ENCODE assay signal across 20 cellular contexts in the genomic region with DNA sequence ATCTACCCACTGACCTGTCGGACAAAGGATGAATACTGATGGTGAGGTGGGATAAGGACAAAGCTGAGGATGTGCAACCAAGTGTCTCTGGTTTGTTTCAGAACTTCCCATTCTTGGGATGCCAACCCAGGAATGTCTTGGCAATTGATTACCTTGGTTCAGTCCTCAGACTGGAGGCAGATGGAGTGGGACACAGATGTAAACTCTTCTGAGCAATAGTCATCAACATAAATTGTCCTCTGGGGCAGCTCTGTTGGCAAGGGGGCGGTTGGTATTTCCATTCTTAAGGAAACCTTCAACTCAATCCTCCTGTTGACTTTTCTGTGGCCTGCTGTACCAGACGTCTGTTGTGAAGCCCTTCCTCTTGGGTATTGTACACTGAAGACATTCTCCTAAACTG. TPM values are rescaled to one million over a fixed set of nuclear protein-coding genes. Genes with fewer than 3 reads are reported as not detected.
DNase-seq lines count a peak whose midpoint lies in the region; ATAC-seq, FAIRE-seq and TF ChIP-seq lines count a peak whose summit lies in the region.
"Had no signal": no experiment of that assay in that cellular context is flagged by ENCODE, and none has a peak within 500 bp of the region (broad histone marks: within the 10 kb centered on the region; RNA-seq: fewer than 3 reads in every experiment).

No MANE protein-coding gene starts in this region.

- H3K4me1 ChIP-seq in A549 (peaks cover 94% of the 10 kb centered on the region), H9 (ENCODE audit: insufficient read depth, low read length) (peaks cover 2% of the 10 kb centered on the region; the same call in 1 of the 2 replicates), GM12878 (ENCODE audit: control insufficient read depth, insufficient read depth, low read length) (peaks cover 17% of the 10 kb centered on the region), osteoblast (ENCODE audit: insufficient read depth, low read length) (peaks cover 15% of the 10 kb centered on the region), MM.1S (ENCODE audit: low read length) (no peaks in the 10 kb centered on the region)
- H3K4me1 ChIP-seq: BE2C had no signal

- DNase-seq in A549 (ENCODE audit: low read depth in 1 of 2, low spot score in 1 of 2) (no peak), H9 (peak; percentile 2), GM12878 (ENCODE audit: low read depth, low spot score) (no peak), osteoblast (ENCODE audit: insufficient read length, low spot score, missing footprints) (peak; percentile 11), SIG-M5 (lab: John Stamatoyannopoulos, UW) (no peak), Kasumi-1 (lab: John Stamatoyannopoulos, UW) (no peak), MM.1S (no peak)
- DNase-seq: 8988T; BE2C; C1 segment of cervical spinal cord; CD4-positive, CD25-positive, alpha-beta regulatory T cell; CD8-positive, alpha-beta memory T cell; COR-L47; DMS 273 treated with DMSO at 0.1 percent for 48 hours; DMS53; DND-41; EL; GOT3; H7 had no signal

- H3K27ac ChIP-seq in A549 (peak overlapping the region in 1 of 2 experiments; percentile 88; a peak in 1 of 6 replicates), H9 (ENCODE audit: insufficient read length, low read depth, low read length) (no peak overlapping the region), GM12878 (ENCODE audit: control insufficient read depth, insufficient read depth) (peak overlapping the region; percentile 20; the same call in 1 of the 2 replicates), osteoblast (ENCODE audit: low read depth, low read length) (no peak overlapping the region), MM.1S (ENCODE audit: low read length) (no peak overlapping the region)

- no peak overlapping the region for H2BK15ac ChIP-seq in H9 (ENCODE audit: low read depth, low read length)

- H3K18ac ChIP-seq in H9 (ENCODE audit: insufficient read length, low read depth, low read length): no peak overlapping the region

- 0 out of 2 replicates have a peak, but pooled peaks cover 2% of the 10 kb centered on the region for H3K79me2 ChIP-seq in H9 (ENCODE audit: insufficient read depth, low read length)
- H3K79me2 ChIP-seq in GM12878 (ENCODE audit: control insufficient read depth, insufficient read depth, low read length): peaks cover 7% of the 10 kb centered on the region
- H3K79me2 ChIP-seq in osteoblast (ENCODE audit: insufficient read depth, low read length): peaks cover 16% of the 10 kb centered on the region
- H3K79me2 ChIP-seq in MM.1S (ENCODE audit: low read length): no peaks in the 10 kb centered on the region

- no peak overlapping the region for H3K4ac ChIP-seq in H9 (ENCODE audit: low read depth, low read length)

- H3K36me3 ChIP-seq in GM12878 (ENCODE audit: control insufficient read depth in 2 of 2, insufficient read depth in 2 of 2, low read length in 1 of 2): no peaks in the 10 kb centered on the region
- no peaks in the 10 kb centered on the region for H3K36me3 ChIP-seq in osteoblast (ENCODE audit: insufficient read depth, low read length)
- H3K36me3 ChIP-seq in MM.1S (replicated peaks; ENCODE audit: insufficient read depth, low read length): no peaks in the 10 kb centered on the region
- H3K36me3 ChIP-seq: BE2C had no signal

- ATAC-seq in A549 (no peak), GM12878 (no peak), GM21786 (IDR thresholded peaks at IDR 0.05; ENCODE audit: unreplicated experiment) (no peak)

- H4K20me1 ChIP-seq in H9 (ENCODE audit: control insufficient read depth, insufficient read depth, insufficient read length): no peaks in the 10 kb centered on the region
- no peaks in the 10 kb centered on the region for H4K20me1 ChIP-seq in GM12878 (ENCODE audit: control insufficient read depth, insufficient read depth)
- H4K20me1 ChIP-seq in osteoblast (ENCODE audit: insufficient read depth, low read length): peaks cover 12% of the 10 kb centered on the region
- no peaks in the 10 kb centered on the region for H4K20me1 ChIP-seq in MM.1S (ENCODE audit: insufficient read depth, low read length)

- 87% methylated on average over 3 of the region's 3 CpGs for WGBS in A549 (ENCODE audit: missing lambda C conversion rate)
- WGBS in H9 (ENCODE audit: extremely low coverage, insufficient read length, low lambda C conversion rate): no CpG with 5 or more reads among the region's 3 CpGs
- 88% methylated on average over 3 of the region's 3 CpGs for WGBS in GM12878 (ENCODE audit: insufficient coverage, insufficient replicate concordance, low lambda C conversion rate, missing lambda C conversion rate)

- no peak overlapping the region for H2BK120ac ChIP-seq in H9 (ENCODE audit: low read depth, low read length, poor library complexity, severe bottlenecking)

- TF ChIP-seq CTCF in A549 (IDR thresholded peaks at IDR 0.05) (no peak), H9 (conservative IDR thresholded peaks at IDR 0.05) (no peak), GM12878 (IDR thresholded peaks at IDR 0.05 in 2 of 3, conservative IDR thresholded peaks at IDR 0.05 in 1 of 3; ENCODE audit: control insufficient read depth in 2 of 3, extremely low read depth in 1 of 3, insufficient read depth in 1 of 3, low read depth in 3 of 3, low read length in 3 of 3) (no peak), osteoblast (IDR thresholded peaks at IDR 0.05; ENCODE audit: extremely low read depth, low read depth, low read length) (no peak), MM.1S (IDR thresholded peaks at IDR 0.05; ENCODE audit: low read length) (no peak)

- H3K4me3 ChIP-seq in A549: no peak overlapping the region
- H3K4me3 ChIP-seq in GM12878: no peak overlapping the region
- H3K4me3 ChIP-seq in osteoblast (ENCODE audit: insufficient read depth, low read length): no peak overlapping the region
- no peak overlapping the region for H3K4me3 ChIP-seq in MM.1S (ENCODE audit: low read length)

- H3K4me1 Mint-ChIP-seq in H9: peaks cover 9 to 15% of the 10 kb centered on the region in 2 experiments

- H3F3A ChIP-seq in MM.1S (ENCODE audit: insufficient read depth, low read length): no peaks in the 10 kb centered on the region

- CTCF ChIA-PET in A549 (lab: Yijun Ruan, JAX): interaction anchor here (0.9 to 10.3 kb wide), 2 partner anchors 140 to 175 kb away, joined by 3 to 113 read pairs; no protein-coding TSS in a partner anchor
- CTCF ChIA-PET in GM12878 (lab: Yijun Ruan, JAX): interaction anchor here (0.7 to 9.5 kb wide), 4 partner anchors 14 to 173 kb away, joined by 3 to 167 read pairs (median 5); no protein-coding TSS in a partner anchor

- H3K4me3 Mint-ChIP-seq in H9: no peak overlapping the region
- H3K4me3 Mint-ChIP-seq: CD4-positive, CD25-positive, alpha-beta regulatory T cell; CD8-positive, alpha-beta memory T cell had no signal

- TF ChIP-seq POLR2A in A549 (IDR thresholded peaks at IDR 0.05; ENCODE audit: low read length): no peak
- TF ChIP-seq POLR2A in GM12878 (IDR thresholded peaks at IDR 0.05; ENCODE audit: low read depth, low read length): no peak

- H2AFZ ChIP-seq in H9 (ENCODE audit: low read length): no peak overlapping the region
- no peak overlapping the region for H2AFZ ChIP-seq in GM12878 (ENCODE audit: control insufficient read depth, low read depth, low read length)
- no peak overlapping the region for H2AFZ ChIP-seq in osteoblast (ENCODE audit: low read length)
- H2AFZ ChIP-seq in MM.1S (ENCODE audit: low read length): no peak overlapping the region

- H3K9me3 Mint-ChIP-seq in H9: no peaks in the 10 kb centered on the region
- H3K9me3 Mint-ChIP-seq: CD8-positive, alpha-beta memory T cell had no signal

- BruUV-seq in GM12878 (replicated peaks; lab: Mats Ljungman, UMichigan): no TSS peak

- H4K5ac ChIP-seq in H9 (ENCODE audit: insufficient read length, low read depth, low read length): no peak overlapping the region

- no peaks in the 10 kb centered on the region for H3K79me1 ChIP-seq in H9 (ENCODE audit: insufficient read depth, low read depth, low read length, poor library complexity, severe bottlenecking)

- H3K9ac ChIP-seq in H9 (ENCODE audit: extremely low read depth, insufficient read length, low read length) (no peak overlapping the region), GM12878 (ENCODE audit: control insufficient read depth, insufficient read depth, low read length) (no peak overlapping the region), MM.1S (ENCODE audit: low read length) (no peak overlapping the region)

- H4K8ac ChIP-seq in H9 (replicated peaks; ENCODE audit: insufficient read length, low read depth, low read length): no peak overlapping the region

- TF ChIP-seq EP300 in A549 (IDR thresholded peaks at IDR 0.05) (no peak), GM12878 (IDR thresholded peaks at IDR 0.05; ENCODE audit: borderline replicate concordance in 1 of 2, control insufficient read depth in 1 of 2, low read depth in 2 of 2, low read length in 2 of 2) (no peak)

- POLR2A ChIA-PET in A549 (lab: Yijun Ruan, JAX): no interaction called here
- POLR2A ChIA-PET in GM12878 (lab: Charles Lee): interaction anchor here (1.2 kb wide), 1 partner anchor 176 kb away, joined by 3 read pairs; no protein-coding TSS in a partner anchor

- H3K23me2 ChIP-seq in H9 (ENCODE audit: insufficient read length, low read depth, low read length, poor library complexity, severe bottlenecking): no peaks in the 10 kb centered on the region

- H4K91ac ChIP-seq in H9 (ENCODE audit: insufficient read length, low read depth, low read length): no peak overlapping the region

- FAIRE-seq in A549 (lab: Jason Lieb, UNC) (no peak), GM12878 (lab: Jason Lieb, UNC) (no peak)

- H2BK20ac ChIP-seq in H9 (ENCODE audit: low read depth, low read length, poor library complexity, severe bottlenecking): no peak overlapping the region

- RAD21 ChIA-PET in GM12878 (lab: Charles Lee; ENCODE audit: unreplicated experiment): interaction anchor here (0.7 to 14.6 kb wide), 5 partner anchors 11 to 176 kb away, joined by 3 to 249 read pairs (median 4); no protein-coding TSS in a partner anchor

- TF ChIP-seq RAD21 in A549 (conservative IDR thresholded peaks at IDR 0.05 in 1 of 2, IDR thresholded peaks at IDR 0.05 in 1 of 2) (no peak), GM12878 (IDR thresholded peaks at IDR 0.05; ENCODE audit: insufficient read depth, low read depth, low read length) (no peak)

- in situ Hi-C loops in GM12878 (cut with MboI): no loop called here

- no peak overlapping the region for H3K27ac Mint-ChIP-seq in H9
- H3K27ac Mint-ChIP-seq: CD4-positive, CD25-positive, alpha-beta regulatory T cell; CD8-positive, alpha-beta memory T cell had no signal

- no peak overlapping the region for H3T11ph ChIP-seq in H9 (ENCODE audit: low read length)

- H2BK5ac ChIP-seq in H9 (ENCODE audit: insufficient read length, low read length): no peak overlapping the region

- H3K36me3 Mint-ChIP-seq in H9 (ENCODE audit: insufficient read depth in 1 of 3, low read depth in 3 of 3): no peaks in the 10 kb centered on the region
- H3K36me3 Mint-ChIP-seq: CD4-positive, CD25-positive, alpha-beta regulatory T cell had no signal

- H3K27me3 ChIP-seq in H9 (ENCODE audit: insufficient read depth, low read length): peaks cover 6% of the 10 kb centered on the region; the same call in 1 of the 2 replicates
- H3K27me3 ChIP-seq in GM12878 (replicated peaks in 1 of 2; ENCODE audit: control insufficient read depth in 2 of 2, insufficient read depth in 2 of 2, low read length in 1 of 2): no peaks in the 10 kb centered on the region
- peaks cover 3% of the 10 kb centered on the region for H3K27me3 ChIP-seq in osteoblast (ENCODE audit: insufficient read depth, low read length)
- H3K27me3 ChIP-seq in MM.1S (replicated peaks; ENCODE audit: insufficient read depth, low read length): peaks cover 6% of the 10 kb centered on the region
- H3K27me3 ChIP-seq: BE2C had no signal

- H3K9me3 ChIP-seq in A549: no peaks in the 10 kb centered on the region
- no peaks in the 10 kb centered on the region for H3K9me3 ChIP-seq in H9 (ENCODE audit: control insufficient read depth, low read depth, low read length)
- H3K9me3 ChIP-seq in GM12878 (replicated peaks; ENCODE audit: control insufficient read depth, insufficient read depth, low read length): no peaks in the 10 kb centered on the region
- H3K9me3 ChIP-seq in osteoblast (ENCODE audit: low read depth, low read length): no peaks in the 10 kb centered on the region
- no peaks in the 10 kb centered on the region for H3K9me3 ChIP-seq in MM.1S (replicated peaks; ENCODE audit: insufficient read depth, low read length)
- H3K9me3 ChIP-seq: BE2C had no signal

- H2BK12ac ChIP-seq in H9 (ENCODE audit: insufficient read length, low read depth, low read length): no peak overlapping the region

- no peak overlapping the region for H3K23ac ChIP-seq in H9 (ENCODE audit: insufficient read length, low read depth, low read length)

- H3K9me2 ChIP-seq in MM.1S (replicated peaks; ENCODE audit: insufficient read depth, low read length): no peaks in the 10 kb centered on the region

- SMC1A ChIA-PET in GM12878 (lab: Charles Lee; ENCODE audit: uncharacterized antibody, unreplicated experiment): interaction anchor here (0.6 to 12.0 kb wide), 13 partner anchors 9 to 624 kb away, joined by 3 to 171 read pairs (median 4); no protein-coding TSS in a partner anchor

- peaks cover 20% of the 10 kb centered on the region for H3K27me3 Mint-ChIP-seq in H9 (ENCODE audit: low read depth)

- H3K56ac ChIP-seq in H9 (ENCODE audit: insufficient read length, low read depth, low read length): no peak overlapping the region

- intact Hi-C loops in GM12878 (cut with micrococcal nuclease; ENCODE audit: unreplicated experiment): no loop called here

- no peak overlapping the region for H3K14ac ChIP-seq in H9 (ENCODE audit: insufficient read depth, low read length)

- no peak overlapping the region for H2AK5ac ChIP-seq in H9 (ENCODE audit: insufficient read length, low read length)

- H3K4me2 ChIP-seq in A549: peak overlapping the region; percentile 90; the same call in 1 of the 3 replicates
- no peak overlapping the region for H3K4me2 ChIP-seq in H9 (ENCODE audit: insufficient read depth, insufficient read length, low read length)
- H3K4me2 ChIP-seq in GM12878 (ENCODE audit: control insufficient read depth, insufficient read depth): peak overlapping the region; percentile 58
- H3K4me2 ChIP-seq in osteoblast (ENCODE audit: insufficient read depth, low read length): no peak overlapping the region
- no peak overlapping the region for H3K4me2 ChIP-seq in MM.1S (ENCODE audit: low read depth, low read length)

RNA-seq across cellular contexts. Expression of gene ABTB2, which starts 6.8 kb away (rescaled TPM):
- polyA plus RNA-seq in A549 (2011; rRNA removed) (8.9 and 10.3 TPM in 2 replicates), A549 (2017; fragmentation: RNase III; extraction: RNeasy Plus Mini Kit Qiagen cat#74134 plus additional on column Dnase treatment) (14.4 to 18.3 TPM (median 15.4 TPM) in 3 replicates), GM12878 (2011; rRNA removed) (0.19 and 0.49 TPM in 2 replicates), GM12878 (2014; fragmentation: Illumina TruSeq; extraction: Trizol) (0.22 and 0.76 TPM in 2 replicates), GM12878 (2014; fragmentation: Nextera tagmentation; extraction: Ambion mirVana) (under 1 TPM; 0.13 to 0.16 TPM), GM12878 (2014; rRNA removed) (1.1 and 1.7 TPM in 2 replicates), GM12878 (2016; fragmentation: Nextera tagmentation; extraction: Ambion mirVana) (1 to 10 TPM in 1 of 2 experiments, under 1 TPM in 1; 0.68 to 1.1 TPM)
- polyA plus RNA-seq in A549 (2012; cell fraction: cytosol; rRNA removed): 15.1 and 21.8 TPM in 2 replicates
- 41.6 and 47.3 TPM in 2 replicates for polyA plus RNA-seq in A549 (2012; cell fraction: nucleus; rRNA removed)
- polyA minus RNA-seq in A549 (2011; rRNA and poly(A)+ RNA removed): 7.6 and 9.1 TPM in 2 replicates
- total RNA-seq in H9 (2021) (5.3 and 5.5 TPM in 2 replicates), GM12878 (2014; rRNA removed) (0.54 and 1.0 TPM in 2 replicates), GM12878 (2014; rRNA removed; fragmentation: Illumina TruSeq; extraction: Trizol) (0.27 and 0.28 TPM in 2 replicates), GM12878 (2021) (1.6 and 2.1 TPM in 2 replicates), osteoblast (5.1 and 5.9 TPM in 2 replicates)
- 8.8 and 9.6 TPM in 2 replicates for total RNA-seq in GM12878 (2013; cell fraction: nucleolus; rRNA removed)
- polyA plus RNA-seq in GM12878 (2011; ENCODE audit: low read depth): 0.81 TPM
- polyA plus RNA-seq in GM12878 (2011; cell fraction: cytosol; rRNA removed): 0.57 and 0.64 TPM in 2 replicates
- 2.1 and 2.4 TPM in 2 replicates for polyA plus RNA-seq in GM12878 (2011; cell fraction: nucleus; rRNA removed)
- 1.8 and 2.4 TPM in 2 replicates for polyA plus RNA-seq in GM12878 (2012)
- 0.37 and 0.82 TPM in 2 replicates for polyA minus RNA-seq in GM12878 (2011; rRNA and poly(A)+ RNA removed)
- 0.21 and 0.53 TPM in 2 replicates for polyA minus RNA-seq in GM12878 (2011; cell fraction: cytosol; rRNA and poly(A)+ RNA removed)
- polyA minus RNA-seq in GM12878 (2011; cell fraction: nucleus; rRNA and poly(A)+ RNA removed): 1.3 and 2.4 TPM in 2 replicates

Comparison
In these comparisons a context has a peak if more than half of its experiments do, and no peak if none do; other contexts are left out.
1. DNase-seq: peak in H9 (single experiment) and osteoblast (single experiment); none in A549 (0 of 2), GM12878 (single experiment), SIG-M5 (single experiment), Kasumi-1 (0 of 2) and MM.1S (single experiment).
2. H3K4me2 ChIP-seq: peak in A549 (single experiment) and GM12878 (single experiment); none in H9 (single experiment), osteoblast (single experiment) and MM.1S (single experiment).